In the genomic region with DNA sequence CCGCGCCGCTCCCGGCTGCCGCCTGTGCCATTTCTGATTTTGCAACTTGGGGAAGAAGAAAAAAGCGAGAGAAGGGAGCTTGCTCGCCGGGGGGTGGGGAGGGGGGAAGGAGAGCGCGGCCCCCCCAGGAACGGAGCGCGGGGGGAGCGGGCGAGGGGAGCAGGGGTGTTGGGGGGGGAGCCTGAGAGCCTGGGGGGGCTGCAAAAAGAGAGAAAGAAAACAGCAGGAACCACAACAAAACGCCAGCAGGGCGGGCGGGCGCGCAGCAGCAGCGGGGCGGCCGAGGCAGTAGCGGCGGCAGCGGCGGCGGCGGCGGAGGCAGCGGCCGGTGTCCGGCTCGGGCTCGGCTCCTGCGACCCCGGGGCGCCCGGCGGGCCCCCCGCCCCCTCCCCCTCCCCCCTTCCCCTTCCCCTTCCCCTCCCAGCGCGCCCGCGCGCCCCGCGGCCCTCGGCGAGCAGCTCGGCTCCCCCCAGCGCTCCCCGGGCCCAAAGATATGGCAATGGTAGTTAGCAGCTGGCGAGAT, we compare ENCODE assay signal across 10 cellular contexts. TPM values are rescaled to one million over a fixed set of nuclear protein-coding genes. Genes with fewer than 3 reads are reported as not detected.
A peak's percentile ranks its signal among the peaks of the same experiment; 100 is the strongest.
DNase-seq lines count a peak whose midpoint lies in the region; ATAC-seq and TF ChIP-seq lines count a peak whose summit lies in the region.
"Had no signal": no experiment of that assay in that cellular context is flagged by ENCODE, and none has a peak within 500 bp of the region (broad histone marks: within the 10 kb centered on the region; RNA-seq: fewer than 3 reads in every experiment).

No MANE protein-coding gene starts in this region.

- TF ChIP-seq CTCF in VCaP (conservative IDR thresholded peaks at IDR 0.05) = no peak
- no peak for TF ChIP-seq CTCF in type B pancreatic cell (conservative IDR thresholded peaks at IDR 0.05)

- ATAC-seq in activated naive CD4-positive, alpha-beta T cell treated with anti-CD3 and anti-CD28 coated beads, Interleukin-2, amount 50 U/mL, for 72 hours = no peak
- no peak for ATAC-seq in HG03571 (IDR thresholded peaks at IDR 0.05; ENCODE audit: unreplicated experiment)

- no peak overlapping the region for H3K27ac Mint-ChIP-seq in activated naive CD4-positive, alpha-beta T cell treated with anti-CD3 and anti-CD28 coated beads, Interleukin-2, amount 50 U/mL, for 24 hours
- no peak overlapping the region for H3K27ac Mint-ChIP-seq in activated naive CD4-positive, alpha-beta T cell treated with anti-CD3 and anti-CD28 coated beads, Interleukin-2, amount 50 U/mL, for 72 hours
- H3K27ac Mint-ChIP-seq in type B pancreatic cell = no peak overlapping the region

- peaks cover 38% of the 10 kb centered on the region for H3K27me3 Mint-ChIP-seq in activated naive CD4-positive, alpha-beta T cell treated with anti-CD3 and anti-CD28 coated beads, Interleukin-2, amount 50 U/mL, for 24 hours
- peaks cover 49% of the 10 kb centered on the region for H3K27me3 Mint-ChIP-seq in type B pancreatic cell

- no peak for DNase-seq in activated naive CD4-positive, alpha-beta T cell treated with anti-CD3 and anti-CD28 coated beads, Interleukin-2, amount 50 U/mL, for 72 hours (ENCODE audit: low spot score in 2 of 2)
- DNase-seq in left kidney (ENCODE audit: low read depth, low spot score) (peak; percentile 51), type B pancreatic cell (ENCODE audit: extremely low spot score, unreplicated experiment) (no peak), putamen (ENCODE audit: low spot score) (no peak), iPS-NIHi7 (ENCODE audit: extremely low spot score) (no peak)
- DNase-seq: activated effector memory CD4-positive, alpha-beta T cell treated with Interleukin-2 at 50 U/mL for 16 hours; NCI-H1048 had no signal

- H3K9me3 Mint-ChIP-seq in activated naive CD4-positive, alpha-beta T cell treated with anti-CD3 and anti-CD28 coated beads, Interleukin-2, amount 50 U/mL, for 24 hours = no peaks in the 10 kb centered on the region
- peaks cover 4 to 7% of the 10 kb centered on the region in 2 donors for H3K9me3 Mint-ChIP-seq in activated naive CD4-positive, alpha-beta T cell treated with anti-CD3 and anti-CD28 coated beads, Interleukin-2, amount 50 U/mL, for 72 hours
- no peaks in the 10 kb centered on the region for H3K9me3 Mint-ChIP-seq in type B pancreatic cell

- H3K4me1 Mint-ChIP-seq in activated naive CD4-positive, alpha-beta T cell treated with anti-CD3 and anti-CD28 coated beads, Interleukin-2, amount 50 U/mL, for 24 hours = peaks cover 21% of the 10 kb centered on the region
- peaks cover 11% of the 10 kb centered on the region for H3K4me1 Mint-ChIP-seq in type B pancreatic cell (ENCODE audit: unreplicated experiment)

- H3K36me3 Mint-ChIP-seq in activated naive CD4-positive, alpha-beta T cell treated with anti-CD3 and anti-CD28 coated beads, Interleukin-2, amount 50 U/mL, for 24 hours = peaks cover 3% of the 10 kb centered on the region
- H3K36me3 Mint-ChIP-seq in activated naive CD4-positive, alpha-beta T cell treated with anti-CD3 and anti-CD28 coated beads, Interleukin-2, amount 50 U/mL, for 72 hours = peaks cover 18 to 30% of the 10 kb centered on the region in 2 donors
- peaks cover 27% of the 10 kb centered on the region for H3K36me3 Mint-ChIP-seq in type B pancreatic cell

- peak overlapping the region; percentile 33 for H3K4me3 Mint-ChIP-seq in activated naive CD4-positive, alpha-beta T cell treated with anti-CD3 and anti-CD28 coated beads, Interleukin-2, amount 50 U/mL, for 24 hours
- peak overlapping the region; percentile 51 for H3K4me3 Mint-ChIP-seq in type B pancreatic cell

- H3K27ac ChIP-seq in VCaP = peak overlapping the region; percentile 70

RNA-seq across cellular contexts. Expression of a gene that starts 1.6 kb away (rescaled TPM):
- not detected for total RNA-seq in activated naive CD4-positive, alpha-beta T cell treated with anti-CD3 and anti-CD28 coated beads, Interleukin-2, amount 50 U/mL, for 72 hours
- total RNA-seq in type B pancreatic cell (ENCODE audit: low replicate concordance) = 6.6 and 126 TPM in 2 replicates

RNA-seq across cellular contexts. Expression of a gene that starts 3.6 kb away (rescaled TPM):
- not detected for total RNA-seq in activated naive CD4-positive, alpha-beta T cell treated with anti-CD3 and anti-CD28 coated beads, Interleukin-2, amount 50 U/mL, for 72 hours
- total RNA-seq in type B pancreatic cell (ENCODE audit: low replicate concordance) = 1.8 and 19.0 TPM in 2 replicates
